1 cellular context compared by ENCODE assay signal in the genomic region with DNA sequence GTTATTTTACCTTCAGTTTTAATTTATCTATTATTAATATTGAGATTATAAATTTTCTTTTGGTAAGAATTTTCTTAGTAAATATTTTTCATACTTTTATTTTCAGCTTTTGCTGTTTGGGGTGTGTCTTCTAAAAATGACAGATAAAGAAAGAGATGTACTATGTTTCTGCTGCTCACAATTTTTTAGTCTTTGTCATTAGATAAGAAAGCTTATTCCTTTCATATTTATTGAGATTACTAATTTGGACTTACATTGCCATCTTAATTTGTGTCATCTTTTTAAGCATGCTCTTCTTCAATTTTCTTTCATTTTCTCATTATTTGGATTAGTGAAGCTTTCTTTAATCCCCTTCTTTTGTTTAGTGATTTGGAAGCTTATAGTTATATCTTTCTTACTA.
TF ChIP-seq lines count a peak whose summit lies in the region.

No MANE protein-coding gene starts in this region.

TF ChIP-seq in K562, 482 proteins besides CTCF, POLR2A, EP300 and RAD21:
- TF ChIP-seq, protein P1, sequence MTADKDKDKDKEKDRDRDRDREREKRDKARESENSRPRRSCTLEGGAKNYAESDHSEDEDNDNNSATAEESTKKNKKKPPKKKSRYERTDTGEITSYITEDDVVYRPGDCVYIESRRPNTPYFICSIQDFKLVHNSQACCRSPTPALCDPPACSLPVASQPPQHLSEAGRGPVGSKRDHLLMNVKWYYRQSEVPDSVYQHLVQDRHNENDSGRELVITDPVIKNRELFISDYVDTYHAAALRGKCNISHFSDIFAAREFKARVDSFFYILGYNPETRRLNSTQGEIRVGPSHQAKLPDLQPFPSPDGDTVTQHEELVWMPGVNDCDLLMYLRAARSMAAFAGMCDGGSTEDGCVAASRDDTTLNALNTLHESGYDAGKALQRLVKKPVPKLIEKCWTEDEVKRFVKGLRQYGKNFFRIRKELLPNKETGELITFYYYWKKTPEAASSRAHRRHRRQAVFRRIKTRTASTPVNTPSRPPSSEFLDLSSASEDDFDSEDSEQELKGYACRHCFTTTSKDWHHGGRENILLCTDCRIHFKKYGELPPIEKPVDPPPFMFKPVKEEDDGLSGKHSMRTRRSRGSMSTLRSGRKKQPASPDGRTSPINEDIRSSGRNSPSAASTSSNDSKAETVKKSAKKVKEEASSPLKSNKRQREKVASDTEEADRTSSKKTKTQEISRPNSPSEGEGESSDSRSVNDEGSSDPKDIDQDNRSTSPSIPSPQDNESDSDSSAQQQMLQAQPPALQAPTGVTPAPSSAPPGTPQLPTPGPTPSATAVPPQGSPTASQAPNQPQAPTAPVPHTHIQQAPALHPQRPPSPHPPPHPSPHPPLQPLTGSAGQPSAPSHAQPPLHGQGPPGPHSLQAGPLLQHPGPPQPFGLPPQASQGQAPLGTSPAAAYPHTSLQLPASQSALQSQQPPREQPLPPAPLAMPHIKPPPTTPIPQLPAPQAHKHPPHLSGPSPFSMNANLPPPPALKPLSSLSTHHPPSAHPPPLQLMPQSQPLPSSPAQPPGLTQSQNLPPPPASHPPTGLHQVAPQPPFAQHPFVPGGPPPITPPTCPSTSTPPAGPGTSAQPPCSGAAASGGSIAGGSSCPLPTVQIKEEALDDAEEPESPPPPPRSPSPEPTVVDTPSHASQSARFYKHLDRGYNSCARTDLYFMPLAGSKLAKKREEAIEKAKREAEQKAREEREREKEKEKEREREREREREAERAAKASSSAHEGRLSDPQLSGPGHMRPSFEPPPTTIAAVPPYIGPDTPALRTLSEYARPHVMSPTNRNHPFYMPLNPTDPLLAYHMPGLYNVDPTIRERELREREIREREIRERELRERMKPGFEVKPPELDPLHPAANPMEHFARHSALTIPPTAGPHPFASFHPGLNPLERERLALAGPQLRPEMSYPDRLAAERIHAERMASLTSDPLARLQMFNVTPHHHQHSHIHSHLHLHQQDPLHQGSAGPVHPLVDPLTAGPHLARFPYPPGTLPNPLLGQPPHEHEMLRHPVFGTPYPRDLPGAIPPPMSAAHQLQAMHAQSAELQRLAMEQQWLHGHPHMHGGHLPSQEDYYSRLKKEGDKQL (CRISPR knock-in tag; IDR thresholded peaks at IDR 0.05; ENCODE audit: borderline replicate concordance): no peak
- TF ChIP-seq ZNF507 (tag; conservative IDR thresholded peaks at IDR 0.05): peak; percentile 95
TF ChIP-seq in K562: peak in this region for 1.
